In genomic region chr21:31142600-31142999, GRCh38 we compare ENCODE assay signal across 1 cellular context.
TF ChIP-seq lines count a peak whose summit lies in the region.

No MANE protein-coding gene starts in this region.

TF ChIP-seq in HepG2, 621 proteins besides CTCF, POLR2A, EP300 and RAD21 (continued from another document):
- TF ChIP-seq, protein P1, sequence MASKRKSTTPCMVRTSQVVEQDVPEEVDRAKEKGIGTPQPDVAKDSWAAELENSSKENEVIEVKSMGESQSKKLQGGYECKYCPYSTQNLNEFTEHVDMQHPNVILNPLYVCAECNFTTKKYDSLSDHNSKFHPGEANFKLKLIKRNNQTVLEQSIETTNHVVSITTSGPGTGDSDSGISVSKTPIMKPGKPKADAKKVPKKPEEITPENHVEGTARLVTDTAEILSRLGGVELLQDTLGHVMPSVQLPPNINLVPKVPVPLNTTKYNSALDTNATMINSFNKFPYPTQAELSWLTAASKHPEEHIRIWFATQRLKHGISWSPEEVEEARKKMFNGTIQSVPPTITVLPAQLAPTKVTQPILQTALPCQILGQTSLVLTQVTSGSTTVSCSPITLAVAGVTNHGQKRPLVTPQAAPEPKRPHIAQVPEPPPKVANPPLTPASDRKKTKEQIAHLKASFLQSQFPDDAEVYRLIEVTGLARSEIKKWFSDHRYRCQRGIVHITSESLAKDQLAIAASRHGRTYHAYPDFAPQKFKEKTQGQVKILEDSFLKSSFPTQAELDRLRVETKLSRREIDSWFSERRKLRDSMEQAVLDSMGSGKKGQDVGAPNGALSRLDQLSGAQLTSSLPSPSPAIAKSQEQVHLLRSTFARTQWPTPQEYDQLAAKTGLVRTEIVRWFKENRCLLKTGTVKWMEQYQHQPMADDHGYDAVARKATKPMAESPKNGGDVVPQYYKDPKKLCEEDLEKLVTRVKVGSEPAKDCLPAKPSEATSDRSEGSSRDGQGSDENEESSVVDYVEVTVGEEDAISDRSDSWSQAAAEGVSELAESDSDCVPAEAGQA (IDR thresholded peaks at IDR 0.05; ENCODE audit: low read depth): no peak
- TF ChIP-seq, protein P1 (CRISPR knock-in tag; IDR thresholded peaks at IDR 0.05; ENCODE audit: borderline replicate concordance): no peak
